In the genomic region with DNA sequence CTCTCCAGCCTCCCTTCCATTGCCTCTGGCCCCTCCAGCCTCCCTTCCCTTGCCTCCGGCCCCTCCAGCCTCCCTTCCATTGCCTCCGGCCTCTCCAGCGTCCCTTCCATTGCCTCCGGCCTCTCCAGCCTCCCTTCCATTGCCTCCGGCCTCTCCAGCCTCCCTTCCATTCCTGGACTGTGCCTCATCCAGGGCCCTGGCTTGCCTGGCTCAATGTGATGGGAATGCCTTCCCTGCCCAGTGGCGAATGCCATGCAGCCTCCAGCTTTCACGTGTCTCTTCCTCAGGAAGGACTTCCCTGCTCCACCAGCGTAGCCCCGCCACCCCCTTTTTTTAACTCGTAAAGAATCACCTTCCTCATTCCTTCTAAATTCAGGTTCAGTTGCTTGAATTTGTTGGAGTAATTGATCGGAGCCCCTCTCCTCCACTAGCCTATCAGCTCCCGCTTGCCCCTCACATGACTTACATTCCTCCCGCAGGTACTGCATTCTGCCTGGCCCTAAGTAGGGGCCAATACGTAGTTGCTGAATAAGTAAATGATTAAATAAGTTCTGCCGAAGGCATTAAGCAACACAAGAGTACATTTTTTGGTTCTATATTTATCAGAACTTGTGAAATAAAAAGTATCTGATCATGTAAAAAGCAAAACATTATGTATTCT, we compare ENCODE assay signal across 23 cellular contexts. TPM values are rescaled to one million over a fixed set of nuclear protein-coding genes. Genes with fewer than 3 reads are reported as not detected.
"Had no signal": no experiment of that assay in that cellular context is flagged by ENCODE, and none has a peak within 500 bp of the region (broad histone marks: within the 10 kb centered on the region; RNA-seq: fewer than 3 reads in every experiment).

No MANE protein-coding gene starts in this region.

- H3K27me3 Mint-ChIP-seq: activated CD4-positive, alpha-beta T cell treated with anti-CD3 and anti-CD28 coated beads, Interleukin-2, amount 10 ng/mL, durations not matched to agents 24 days and 14 days had no signal

- DNase-seq: activated CD4-positive, alpha-beta T cell treated with anti-CD3 and anti-CD28 coated beads, Interleukin-2, amount 10 ng/mL, durations not matched to agents 24 days and 14 days; activated CD8-positive, alpha-beta T cell treated with anti-CD3 and anti-CD28 coated beads, Interleukin-2, amount 10 ng/mL, durations not matched to agents 7 days and 5 days; activated gamma-delta T cell; activated naive CD4-positive, alpha-beta T cell treated with anti-CD3 and anti-CD28 coated beads, Interleukin-2, amount 50 U/mL, for 16 hours; anterior cingulate cortex; central memory CD4-positive, alpha-beta T cell; effector memory CD4-positive, alpha-beta T cell; foreskin melanocyte; glutamatergic neuron; hypothalamus; left colon; naive thymus-derived CD8-positive, alpha-beta T cell; stimulated activated CD4-positive, alpha-beta T cell treated with anti-CD3 and anti-CD28 coated beads, Interleukin-1b, Interleukin-23, amount 100 ng/mL, for 48 hours; stimulated activated naive CD8-positive, alpha-beta T cell treated with anti-CD3 and anti-CD28 coated beads, Interleukin-15, amount 100 ng/mL, for 72 hours; uterus had no signal

- H3K27ac ChIP-seq: neural progenitor cell, skin epidermis, tibial nerve, uterus had no signal

- H3K4me1 ChIP-seq: tibial nerve, uterus had no signal

- H3K9me3 ChIP-seq: tibial nerve, uterus had no signal

- H3K36me3 Mint-ChIP-seq: mesothelial cell of epicardium; naive thymus-derived CD8-positive, alpha-beta T cell had no signal

- H3K27me3 ChIP-seq: brain microvascular endothelial cell, neural progenitor cell, tibial nerve, uterus had no signal

- H3K4me3 ChIP-seq: neural progenitor cell, skin epidermis, tibial nerve, uterus had no signal

- H3K9me3 Mint-ChIP-seq: activated CD4-positive, alpha-beta T cell treated with anti-CD3 and anti-CD28 coated beads, Interleukin-2, amount 10 ng/mL, durations not matched to agents 24 days and 14 days; activated T-helper 1 cell treated with anti-CD3 and anti-CD28 coated beads, Interleukin-12 subunit alpha, Interleukin-12 subunit beta, Interleukin-2, Interleukin-4 antibody, amounts not matched to agents 30 ng/mL and 10 ng/mL and 1 ng/mL, durations not matched to agents 14 hours and 24 hours and 36 hours; mesothelial cell of epicardium; stimulated activated naive CD8-positive, alpha-beta T cell treated with anti-CD3 and anti-CD28 coated beads, Interleukin-15, amount 100 ng/mL, for 72 hours had no signal

- H3K4me3 Mint-ChIP-seq: activated CD4-positive, alpha-beta T cell treated with anti-CD3 and anti-CD28 coated beads, Interleukin-2, amount 10 ng/mL, durations not matched to agents 24 days and 14 days; activated CD8-positive, alpha-beta T cell treated with anti-CD3 and anti-CD28 coated beads, Interleukin-2, amount 10 ng/mL, durations not matched to agents 7 days and 5 days; activated T-helper 1 cell treated with anti-CD3 and anti-CD28 coated beads, Interleukin-12 subunit alpha, Interleukin-12 subunit beta, Interleukin-2, Interleukin-4 antibody, amounts not matched to agents 30 ng/mL and 10 ng/mL and 1 ng/mL, durations not matched to agents 14 hours and 24 hours and 36 hours; mesothelial cell of epicardium; naive thymus-derived CD8-positive, alpha-beta T cell; neural progenitor cell; stimulated activated naive CD8-positive, alpha-beta T cell treated with anti-CD3 and anti-CD28 coated beads, Interleukin-15, amount 100 ng/mL, for 72 hours had no signal

- H3K27ac Mint-ChIP-seq: activated CD4-positive, alpha-beta T cell treated with anti-CD3 and anti-CD28 coated beads, Interleukin-2, amount 10 ng/mL, durations not matched to agents 24 days and 14 days; activated CD8-positive, alpha-beta T cell treated with anti-CD3 and anti-CD28 coated beads, Interleukin-2, amount 10 ng/mL, durations not matched to agents 7 days and 5 days; activated T-helper 1 cell treated with anti-CD3 and anti-CD28 coated beads, Interleukin-12 subunit alpha, Interleukin-12 subunit beta, Interleukin-2, Interleukin-4 antibody, amounts not matched to agents 30 ng/mL and 10 ng/mL and 1 ng/mL, durations not matched to agents 14 hours and 24 hours and 36 hours; mesothelial cell of epicardium; naive thymus-derived CD8-positive, alpha-beta T cell; stimulated activated naive CD8-positive, alpha-beta T cell treated with anti-CD3 and anti-CD28 coated beads, Interleukin-15, amount 100 ng/mL, for 72 hours had no signal

- H3K4me1 Mint-ChIP-seq: activated CD4-positive, alpha-beta T cell treated with anti-CD3 and anti-CD28 coated beads, Interleukin-2, amount 10 ng/mL, durations not matched to agents 24 days and 14 days; naive thymus-derived CD8-positive, alpha-beta T cell; stimulated activated naive CD8-positive, alpha-beta T cell treated with anti-CD3 and anti-CD28 coated beads, Interleukin-15, amount 100 ng/mL, for 72 hours had no signal

- ATAC-seq: activated CD4-positive, CD25-positive, alpha-beta regulatory T cell treated with anti-CD3 and anti-CD28 coated beads, Interleukin-2, amount 50 U/mL, for 24 hours; activated CD8-positive, alpha-beta T cell treated with anti-CD3 and anti-CD28 coated beads, Interleukin-2, amount 10 ng/mL, durations not matched to agents 7 days and 5 days; left colon; naive thymus-derived CD8-positive, alpha-beta T cell; stimulated activated naive CD8-positive, alpha-beta T cell treated with anti-CD3 and anti-CD28 coated beads, Interleukin-15, amount 100 ng/mL, for 72 hours had no signal

RNA-seq across cellular contexts. Expression of a gene that starts 30.3 kb away (rescaled TPM):
- total RNA-seq: activated CD4-positive, alpha-beta T cell treated with anti-CD3 and anti-CD28 coated beads, Interleukin-2, amount 10 ng/mL, durations not matched to agents 24 days and 14 days; activated CD8-positive, alpha-beta T cell treated with anti-CD3 and anti-CD28 coated beads, Interleukin-2, amount 10 ng/mL, durations not matched to agents 7 days and 5 days; activated T-helper 1 cell treated with anti-CD3 and anti-CD28 coated beads, Interleukin-12 subunit alpha, Interleukin-12 subunit beta, Interleukin-2, Interleukin-4 antibody, amounts not matched to agents 30 ng/mL and 10 ng/mL and 1 ng/mL, durations not matched to agents 14 hours and 24 hours and 36 hours; naive thymus-derived CD8-positive, alpha-beta T cell; T-helper 2 cell treated with Interferon-gamma antibody and Interleukin-4, amounts not matched to agents 100 ng/mL and 5 ng/mL, for 36 hours had no signal
